ENCODE assay signal across 8 cellular contexts in the genomic region with DNA sequence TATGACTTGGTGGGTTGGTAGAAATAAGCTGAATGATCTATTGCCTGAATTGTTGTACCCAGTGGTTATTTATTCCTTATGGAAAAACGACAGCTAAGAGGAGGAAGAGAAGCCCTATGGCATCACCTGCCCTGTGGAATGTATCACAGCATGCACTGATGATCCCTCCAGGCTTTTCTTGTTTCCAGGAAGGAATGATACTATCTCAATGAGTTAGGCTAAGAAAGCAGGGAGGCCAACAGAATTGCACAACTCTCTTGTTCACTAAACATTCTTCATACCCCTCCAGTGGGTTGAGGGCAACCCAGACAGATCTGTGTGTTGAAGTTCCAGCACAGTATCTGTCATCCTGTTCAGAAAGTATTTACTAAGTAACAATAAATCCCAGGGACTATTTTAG.
"Had no signal": no experiment of that assay in that cellular context is flagged by ENCODE, and none has a peak within 500 bp of the region (broad histone marks: within the 10 kb centered on the region; RNA-seq: fewer than 3 reads in every experiment).

No MANE protein-coding gene starts in this region.

- FAIRE-seq: G401.6, GM12878, GM12891, GM12892, GM18507, GM19239 had no signal

- DNase-seq: GDM1, GF-D8 had no signal

- H3K4me3 ChIP-seq: GM12878 had no signal

- ATAC-seq: GM12878 had no signal
